21 cellular contexts compared by ENCODE assay signal in the genomic region with DNA sequence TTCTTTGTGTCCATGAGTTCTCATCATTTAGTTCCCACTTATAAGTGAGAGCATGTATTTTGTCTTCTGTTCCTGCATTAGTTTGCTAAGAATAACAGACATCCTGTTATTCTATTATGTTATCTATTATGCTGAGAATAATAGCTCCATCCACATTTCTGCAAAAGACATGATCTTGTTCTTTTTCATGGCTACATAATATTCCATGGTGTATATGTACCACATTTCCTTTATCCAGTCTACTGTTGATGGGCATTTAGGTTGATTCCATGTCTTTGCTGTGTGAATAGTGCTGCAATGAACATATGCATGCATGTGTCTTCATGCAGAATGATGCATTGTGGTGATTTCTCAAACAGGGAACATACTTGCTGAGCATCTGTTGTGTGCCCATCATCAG. TPM values are rescaled to one million over a fixed set of nuclear protein-coding genes. Genes with fewer than 3 reads are reported as not detected.
"Had no signal": no experiment of that assay in that cellular context is flagged by ENCODE, and none has a peak within 500 bp of the region (broad histone marks: within the 10 kb centered on the region; RNA-seq: fewer than 3 reads in every experiment).

No MANE protein-coding gene starts in this region.

- H3K27ac Mint-ChIP-seq: neural progenitor cell had no signal

- H3K9ac ChIP-seq: neural progenitor cell had no signal

- H3K27ac ChIP-seq: esophagus squamous epithelium, left ventricle myocardium inferior, neural progenitor cell, ovary, right lobe of liver, SJSA1, testis had no signal

- H3K27me3 ChIP-seq: neural progenitor cell, ovary, right lobe of liver, SJSA1, testis, upper lobe of left lung had no signal

- H3K4me3 Mint-ChIP-seq: neural progenitor cell had no signal

- H3K36me3 ChIP-seq: esophagus squamous epithelium, left ventricle myocardium inferior, neural progenitor cell, ovary, right lobe of liver, SJSA1, stomach, upper lobe of left lung had no signal

- DNase-seq: activated CD4-positive, CD25-positive, alpha-beta regulatory T cell treated with anti-CD3 and anti-CD28 coated beads, Interleukin-2, amount 50 U/mL, for 72 hours; activated naive CD4-positive, alpha-beta T cell treated with Interleukin-2 at 50 U/mL for 16 hours; activated T-cell treated with anti-CD3 and anti-CD28 coated beads for 4 hours; amniotic stem cell; esophagus squamous epithelium; hippocampal formation; left ventricle myocardium inferior; ovary; right lobe of liver; stimulated activated CD4-positive, alpha-beta T cell treated with anti-CD3 and anti-CD28 coated beads, Interleukin-4, amount 100 ng/mL, for 4 hours; stimulated activated CD8-positive, alpha-beta memory T cell treated with anti-CD3 and anti-CD28 coated beads, Interleukin-4, amount 100 ng/mL, for 48 hours; stomach; T-helper 9 cell; testis; upper lobe of left lung had no signal

- H3K4me2 ChIP-seq: neural progenitor cell, smooth muscle cell had no signal

- H3K4me3 ChIP-seq: esophagus squamous epithelium, left ventricle myocardium inferior, neural progenitor cell, ovary, right lobe of liver, SJSA1, smooth muscle cell, stomach, testis, upper lobe of left lung had no signal

- H3K4me1 ChIP-seq: neural progenitor cell, right lobe of liver, stomach, testis had no signal

- H3K36me3 Mint-ChIP-seq: neural progenitor cell had no signal

- H3K9me3 ChIP-seq: esophagus squamous epithelium, ovary, right lobe of liver, SJSA1, testis, upper lobe of left lung had no signal

RNA-seq across cellular contexts. Expression of a gene that starts 21.4 kb away (rescaled TPM):
- total RNA-seq: fibroblast of villous mesenchyme, glomerular endothelial cell, pulmonary artery endothelial cell, SJSA1, smooth muscle cell had no signal
- polyA plus RNA-seq: smooth muscle cell had no signal
